In the genomic region with DNA sequence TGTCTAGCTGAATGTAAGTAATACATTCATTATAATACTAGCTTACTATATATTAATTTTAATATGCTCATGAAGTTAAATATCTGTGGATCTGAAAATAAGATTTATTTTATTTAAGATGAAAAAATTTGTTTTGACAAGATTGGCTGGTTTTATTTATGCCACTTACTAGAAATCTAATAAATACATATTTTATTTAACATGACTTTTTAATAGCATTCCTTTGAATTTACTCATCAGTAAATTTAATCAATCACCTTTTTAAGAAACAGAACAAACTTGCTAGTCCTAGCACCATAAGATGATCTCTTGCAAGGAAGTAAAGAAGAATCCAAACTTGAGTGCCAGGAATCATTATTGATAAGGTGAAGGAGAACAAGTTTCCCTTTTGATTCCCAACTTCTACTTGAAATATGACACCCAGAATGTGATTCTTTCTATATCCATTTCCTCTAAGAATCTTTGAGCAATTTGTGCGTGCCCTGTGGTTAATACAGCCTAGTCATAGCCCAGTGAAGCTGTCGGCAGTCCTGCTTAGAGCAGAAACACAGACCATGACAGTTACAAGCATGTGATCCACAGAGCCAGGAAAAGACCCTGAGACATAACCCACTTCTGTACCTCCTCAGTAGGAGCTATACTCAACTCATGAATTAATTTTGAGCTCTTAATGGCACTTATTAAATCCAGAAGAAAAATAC, we compare ENCODE assay signal across 18 cellular contexts.
"Had no signal": no experiment of that assay in that cellular context is flagged by ENCODE, and none has a peak within 500 bp of the region (broad histone marks: within the 10 kb centered on the region; RNA-seq: fewer than 3 reads in every experiment).

No MANE protein-coding gene starts in this region.

- H3K4me3 ChIP-seq: adrenal gland, ascending aorta, pancreas, psoas muscle, right atrium auricular region, tibial artery had no signal

- DNase-seq: activated CD4-positive, alpha-beta T cell treated with anti-CD3 and anti-CD28 coated beads, Interleukin-2, amount 10 ng/mL, durations not matched to agents 7 days and 5 days; activated CD4-positive, CD25-positive, alpha-beta regulatory T cell treated with anti-CD3 and anti-CD28 coated beads, Interleukin-2, amount 50 U/mL, for 72 hours; activated CD8-positive, alpha-beta memory T cell treated with anti-CD3 and anti-CD28 coated beads, Interleukin-2, amount 10 ng/mL, durations not matched to agents 7 days and 5 days; activated CD8-positive, alpha-beta T cell treated with anti-CD3 and anti-CD28 coated beads for 36 hours; activated T-cell treated with anti-CD3 and anti-CD28 coated beads for 4 hours; adrenal gland; effector CD4-positive, alpha-beta T cell; erythroblast; hypothalamus; left cardiac atrium; pancreas; psoas muscle; stimulated activated CD4-positive, alpha-beta T cell treated with anti-CD3 and anti-CD28 coated beads, Interleukin-12 subunit alpha, Interleukin-12 subunit beta, amount 100 ng/mL, for 4 hours; stimulated activated naive CD8-positive, alpha-beta T cell treated with anti-CD3 and anti-CD28 coated beads, Interleukin-15, amount 100 ng/mL, for 72 hours; tibial artery; WERI-Rb-1 had no signal
